ENCODE assay signal across 1 cellular context in genomic region chr1:52404116-52404974, GRCh38.
TF ChIP-seq lines count a peak whose summit lies in the region.

Gene ORC1, minus strand, starts transcription at chr1:52404423. Its CDS starts 2,200 bp downstream, at chr1:52402223.
A gene with protein sequence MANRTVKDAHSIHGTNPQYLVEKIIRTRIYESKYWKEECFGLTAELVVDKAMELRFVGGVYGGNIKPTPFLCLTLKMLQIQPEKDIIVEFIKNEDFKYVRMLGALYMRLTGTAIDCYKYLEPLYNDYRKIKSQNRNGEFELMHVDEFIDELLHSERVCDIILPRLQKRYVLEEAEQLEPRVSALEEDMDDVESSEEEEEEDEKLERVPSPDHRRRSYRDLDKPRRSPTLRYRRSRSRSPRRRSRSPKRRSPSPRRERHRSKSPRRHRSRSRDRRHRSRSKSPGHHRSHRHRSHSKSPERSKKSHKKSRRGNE (plus strand): TSS chr1:52404602. CDS start chr1:52404750, 148 bp downstream.

TF ChIP-seq in HepG2, 621 proteins besides CTCF, POLR2A, EP300 and RAD21 (continued from another document and continues in another):
- TF ChIP-seq ZNF501 (CRISPR knock-in tag; IDR thresholded peaks at IDR 0.05): peak; percentile 89
- TF ChIP-seq CBX1 (IDR thresholded peaks at IDR 0.05; ENCODE audit: low read depth): peak; percentile 53
- no peak; the same call in 1 of the 2 replicates for TF ChIP-seq NR2F2 (IDR thresholded peaks at IDR 0.05; ENCODE audit: borderline replicate concordance, low read depth)
- 0 out of 2 replicates have a peak, but pooled peaks have one; percentile 39 for TF ChIP-seq ZNF776 (CRISPR knock-in tag; IDR thresholded peaks at IDR 0.05)
- peak; percentile 81 for TF ChIP-seq PTBP1 (IDR thresholded peaks at IDR 0.05; ENCODE audit: low read depth, low read length, poor library complexity, severe bottlenecking)
- TF ChIP-seq ZNF614 (CRISPR knock-in tag; IDR thresholded peaks at IDR 0.05; ENCODE audit: borderline replicate concordance): peak; percentile 56; the same call in 1 of the 2 replicates
- no peak for TF ChIP-seq JUNB (CRISPR knock-in tag; IDR thresholded peaks at IDR 0.05; ENCODE audit: borderline replicate concordance)
- no peak for TF ChIP-seq ZNF503 (CRISPR knock-in tag; IDR thresholded peaks at IDR 0.05)
- TF ChIP-seq NR2F1 (CRISPR knock-in tag; IDR thresholded peaks at IDR 0.05): no peak
- TF ChIP-seq E2F2 (CRISPR knock-in tag; IDR thresholded peaks at IDR 0.05; ENCODE audit: borderline replicate concordance): no peak
- TF ChIP-seq ZNF605 (CRISPR knock-in tag; IDR thresholded peaks at IDR 0.05): peak; percentile 86
- TF ChIP-seq MXD1 (CRISPR knock-in tag; IDR thresholded peaks at IDR 0.05): no peak; the same call in 1 of the 2 replicates
- no peak for TF ChIP-seq AGO2 (optimal IDR thresholded peaks at IDR 0.05; ENCODE audit: low read depth, low read length)
- TF ChIP-seq TMF1 (CRISPR knock-in tag; IDR thresholded peaks at IDR 0.05; ENCODE audit: low read depth): no peak
- TF ChIP-seq KLF16 (CRISPR knock-in tag; IDR thresholded peaks at IDR 0.05): peak in 1 of 2 experiments; percentile 62; a peak in 1 of 4 replicates
- TF ChIP-seq ZEB1 (IDR thresholded peaks at IDR 0.05; ENCODE audit: insufficient replicate concordance, low read depth): peak; percentile 30
- no peak for TF ChIP-seq ZNF672 (CRISPR knock-in tag; IDR thresholded peaks at IDR 0.05)
- TF ChIP-seq, protein P1, sequence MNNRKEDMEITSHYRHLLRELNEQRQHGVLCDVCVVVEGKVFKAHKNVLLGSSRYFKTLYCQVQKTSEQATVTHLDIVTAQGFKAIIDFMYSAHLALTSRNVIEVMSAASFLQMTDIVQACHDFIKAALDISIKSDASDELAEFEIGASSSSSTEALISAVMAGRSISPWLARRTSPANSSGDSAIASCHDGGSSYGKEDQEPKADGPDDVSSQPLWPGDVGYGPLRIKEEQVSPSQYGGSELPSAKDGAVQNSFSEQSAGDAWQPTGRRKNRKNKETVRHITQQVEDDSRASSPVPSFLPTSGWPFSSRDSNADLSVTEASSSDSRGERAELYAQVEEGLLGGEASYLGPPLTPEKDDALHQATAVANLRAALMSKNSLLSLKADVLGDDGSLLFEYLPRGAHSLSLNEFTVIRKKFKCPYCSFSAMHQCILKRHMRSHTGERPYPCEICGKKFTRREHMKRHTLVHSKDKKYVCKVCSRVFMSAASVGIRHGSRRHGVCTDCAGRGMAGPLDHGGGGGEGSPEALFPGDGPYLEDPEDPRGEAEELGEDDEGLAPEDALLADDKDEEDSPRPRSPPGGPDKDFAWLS (CRISPR knock-in tag; IDR thresholded peaks at IDR 0.05; ENCODE audit: borderline replicate concordance): no peak
- peak; percentile 17 for TF ChIP-seq ATF7-NPFF (CRISPR knock-in tag; IDR thresholded peaks at IDR 0.05; ENCODE audit: low read depth)
- TF ChIP-seq ZNF230 (CRISPR knock-in tag; IDR thresholded peaks at IDR 0.05): no peak
- TF ChIP-seq KDM6A (CRISPR knock-in tag; IDR thresholded peaks at IDR 0.05; ENCODE audit: low read depth): no peak
- no peak for TF ChIP-seq ZNF850 (CRISPR knock-in tag; conservative IDR thresholded peaks at IDR 0.05)
- no peak; the same call in 1 of the 2 replicates for TF ChIP-seq ZNF629 (CRISPR knock-in tag; conservative IDR thresholded peaks at IDR 0.05)
- no peak for TF ChIP-seq ZNF142 (CRISPR knock-in tag; IDR thresholded peaks at IDR 0.05)
- 0 out of 2 replicates have a peak, but pooled peaks have one; percentile 10 for TF ChIP-seq ARID3A (IDR thresholded peaks at IDR 0.05; ENCODE audit: low read depth, low read length)
- no peak for TF ChIP-seq ZKSCAN1 (IDR thresholded peaks at IDR 0.05; ENCODE audit: low read length)
- peak; percentile 17; the same call in 1 of the 2 replicates for TF ChIP-seq ZNF800 (CRISPR knock-in tag; IDR thresholded peaks at IDR 0.05)
- no peak for TF ChIP-seq NR2F6 (IDR thresholded peaks at IDR 0.05)
- TF ChIP-seq NR2F6 (CRISPR knock-in tag; IDR thresholded peaks at IDR 0.05): peak; percentile 10; the same call in 1 of the 2 replicates
- TF ChIP-seq POLR2G (IDR thresholded peaks at IDR 0.05; ENCODE audit: low read depth, low read length): peak; percentile 88
- TF ChIP-seq ZNF660 (CRISPR knock-in tag; IDR thresholded peaks at IDR 0.05; ENCODE audit: borderline replicate concordance, low read depth): no peak
- no peak for TF ChIP-seq BRD4 (CRISPR knock-in tag; IDR thresholded peaks at IDR 0.05)
- TF ChIP-seq IRX3 (CRISPR knock-in tag; IDR thresholded peaks at IDR 0.05; ENCODE audit: borderline replicate concordance, low read depth): no peak
- TF ChIP-seq, protein P2, sequence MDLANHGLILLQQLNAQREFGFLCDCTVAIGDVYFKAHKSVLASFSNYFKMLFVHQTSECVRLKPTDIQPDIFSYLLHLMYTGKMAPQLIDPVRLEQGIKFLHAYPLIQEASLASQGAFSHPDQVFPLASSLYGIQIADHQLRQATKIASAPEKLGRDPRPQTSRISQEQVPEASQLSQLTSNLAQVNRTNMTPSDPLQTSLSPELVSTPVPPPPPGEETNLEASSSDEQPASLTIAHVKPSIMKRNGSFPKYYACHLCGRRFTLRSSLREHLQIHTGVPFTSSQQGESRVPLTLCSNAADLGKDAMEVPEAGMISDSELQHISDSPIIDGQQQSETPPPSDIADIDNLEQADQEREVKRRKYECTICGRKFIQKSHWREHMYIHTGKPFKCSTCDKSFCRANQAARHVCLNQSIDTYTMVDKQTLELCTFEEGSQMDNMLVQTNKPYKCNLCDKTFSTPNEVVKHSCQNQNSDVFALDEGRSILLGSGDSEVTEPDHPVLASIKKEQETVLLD (CRISPR knock-in tag; IDR thresholded peaks at IDR 0.05; ENCODE audit: low read depth): peak; percentile 44; the same call in 1 of the 2 replicates
- TF ChIP-seq ZSCAN30 (CRISPR knock-in tag; IDR thresholded peaks at IDR 0.05): peak; percentile 84; the same call in 1 of the 2 replicates
- TF ChIP-seq CHCHD3 (CRISPR knock-in tag; IDR thresholded peaks at IDR 0.05): peak; percentile 87; the same call in 1 of the 2 replicates
- no peak for TF ChIP-seq ZNF484 (CRISPR knock-in tag; IDR thresholded peaks at IDR 0.05; ENCODE audit: borderline replicate concordance, low read depth)
- TF ChIP-seq, protein P3, sequence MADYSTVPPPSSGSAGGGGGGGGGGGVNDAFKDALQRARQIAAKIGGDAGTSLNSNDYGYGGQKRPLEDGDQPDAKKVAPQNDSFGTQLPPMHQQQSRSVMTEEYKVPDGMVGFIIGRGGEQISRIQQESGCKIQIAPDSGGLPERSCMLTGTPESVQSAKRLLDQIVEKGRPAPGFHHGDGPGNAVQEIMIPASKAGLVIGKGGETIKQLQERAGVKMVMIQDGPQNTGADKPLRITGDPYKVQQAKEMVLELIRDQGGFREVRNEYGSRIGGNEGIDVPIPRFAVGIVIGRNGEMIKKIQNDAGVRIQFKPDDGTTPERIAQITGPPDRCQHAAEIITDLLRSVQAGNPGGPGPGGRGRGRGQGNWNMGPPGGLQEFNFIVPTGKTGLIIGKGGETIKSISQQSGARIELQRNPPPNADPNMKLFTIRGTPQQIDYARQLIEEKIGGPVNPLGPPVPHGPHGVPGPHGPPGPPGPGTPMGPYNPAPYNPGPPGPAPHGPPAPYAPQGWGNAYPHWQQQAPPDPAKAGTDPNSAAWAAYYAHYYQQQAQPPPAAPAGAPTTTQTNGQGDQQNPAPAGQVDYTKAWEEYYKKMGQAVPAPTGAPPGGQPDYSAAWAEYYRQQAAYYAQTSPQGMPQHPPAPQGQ (CRISPR knock-in tag; IDR thresholded peaks at IDR 0.05; ENCODE audit: borderline replicate concordance): no peak
- no peak for TF ChIP-seq ZNF468 (CRISPR knock-in tag; IDR thresholded peaks at IDR 0.05)
- TF ChIP-seq ISX (CRISPR knock-in tag; conservative IDR thresholded peaks at IDR 0.05): no peak
